Comparison of ENCODE assay signal across 16 cellular contexts in the genomic region with DNA sequence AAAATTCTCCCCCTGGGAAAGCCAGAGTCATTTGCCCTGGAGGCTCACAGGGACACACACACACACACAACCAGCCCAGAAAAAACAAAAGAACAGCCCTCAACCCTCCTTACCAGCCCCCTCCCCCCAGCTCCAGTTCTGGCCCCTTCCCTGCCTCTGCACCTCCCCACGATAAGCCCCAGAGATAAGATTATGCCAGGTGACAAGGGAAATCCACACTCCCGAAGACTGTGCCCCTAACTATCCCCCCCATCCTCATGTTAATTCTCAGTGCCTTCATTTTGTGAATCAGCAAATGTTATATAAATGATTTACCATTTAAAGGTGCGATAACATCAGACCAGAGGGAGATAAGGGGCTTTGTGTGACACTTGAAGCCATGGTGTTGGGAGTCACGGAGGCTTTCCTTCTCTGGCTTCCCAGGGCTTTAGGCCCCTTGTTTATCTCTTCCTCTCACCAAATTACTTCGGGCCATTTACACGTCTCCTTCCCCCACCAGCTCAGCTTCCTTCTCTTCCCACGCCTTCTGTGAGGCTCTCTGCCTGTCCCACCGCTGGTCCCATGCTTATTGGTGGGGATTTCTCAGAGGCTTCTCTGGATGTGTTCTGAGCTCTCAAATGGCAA.
"Had no signal": no experiment of that assay in that cellular context is flagged by ENCODE, and none has a peak within 500 bp of the region (broad histone marks: within the 10 kb centered on the region; RNA-seq: fewer than 3 reads in every experiment).

No MANE protein-coding gene starts in this region.

- H3K36me3 ChIP-seq: gastroesophageal sphincter had no signal

- DNase-seq: activated CD4-positive, alpha-beta T cell treated with anti-CD3 and anti-CD28 coated beads, Interleukin-2, amount 50 U/mL, for 1 hour; activated CD4-positive, CD25-positive, alpha-beta regulatory T cell; activated naive CD4-positive, alpha-beta T cell treated with anti-CD3 and anti-CD28 coated beads, Interleukin-2, amount 10 ng/mL, durations not matched to agents 7 days and 5 days; activated T-cell treated with anti-CD3 and anti-CD28 coated beads for 4 hours; cortex of kidney; effector CD8-positive, alpha-beta T cell; kidney; naive B cell; right cardiac atrium; small intestine; stimulated activated naive B cell treated with anti-CD40 and anti-IgM and Interleukin-4, amounts not matched to agents 10 μg/mL and 1 μg/mL and 100 μg/mL, for 72 hours had no signal

- H3K4me3 ChIP-seq: gastroesophageal sphincter had no signal

- H3K9me3 Mint-ChIP-seq: activated naive CD4-positive, alpha-beta T cell treated with anti-CD3 and anti-CD28 coated beads, Interleukin-2, amount 10 ng/mL, durations not matched to agents 7 days and 5 days; activated T-helper 2 cell treated with anti-CD3 and anti-CD28 coated beads, Interferon-gamma antibody, Interleukin-2, Interleukin-4, amounts not matched to agents 10 μg/mL and 5 μg/mL and 100 μg/mL, durations not matched to agents 14 hours and 24 hours and 36 hours; naive B cell; stimulated activated naive B cell treated with anti-CD40 and anti-IgM and Interleukin-4, amounts not matched to agents 10 μg/mL and 1 μg/mL and 100 μg/mL, for 72 hours; T-helper 1 cell treated with Interleukin-12 subunit alpha and Interleukin-12 subunit beta and Interleukin-4 antibody, amounts not matched to agents 30 μg/mL and 1 μg/mL, for 36 hours had no signal

- H3K9me3 ChIP-seq: gastroesophageal sphincter had no signal

- H3K27ac Mint-ChIP-seq: activated naive CD4-positive, alpha-beta T cell treated with anti-CD3 and anti-CD28 coated beads, Interleukin-2, amount 10 ng/mL, durations not matched to agents 7 days and 5 days; activated T-helper 2 cell treated with anti-CD3 and anti-CD28 coated beads, Interferon-gamma antibody, Interleukin-2, Interleukin-4, amounts not matched to agents 10 μg/mL and 5 μg/mL and 100 μg/mL, durations not matched to agents 14 hours and 24 hours and 36 hours; naive B cell; progenitor cell of endocrine pancreas; stimulated activated naive B cell treated with anti-CD40 and anti-IgM and Interleukin-4, amounts not matched to agents 10 μg/mL and 1 μg/mL and 100 μg/mL, for 72 hours; T-helper 1 cell treated with Interleukin-12 subunit alpha and Interleukin-12 subunit beta and Interleukin-4 antibody, amounts not matched to agents 30 μg/mL and 1 μg/mL, for 36 hours had no signal

- H3K4me3 Mint-ChIP-seq: activated naive CD4-positive, alpha-beta T cell treated with anti-CD3 and anti-CD28 coated beads, Interleukin-2, amount 10 ng/mL, durations not matched to agents 7 days and 5 days; naive B cell; stimulated activated naive B cell treated with anti-CD40 and anti-IgM and Interleukin-4, amounts not matched to agents 10 μg/mL and 1 μg/mL and 100 μg/mL, for 72 hours; T-helper 1 cell treated with Interleukin-12 subunit alpha and Interleukin-12 subunit beta and Interleukin-4 antibody, amounts not matched to agents 30 μg/mL and 1 μg/mL, for 36 hours had no signal

- H3K36me3 Mint-ChIP-seq: activated naive CD4-positive, alpha-beta T cell treated with anti-CD3 and anti-CD28 coated beads, Interleukin-2, amount 10 ng/mL, durations not matched to agents 7 days and 5 days; naive B cell; stimulated activated naive B cell treated with anti-CD40 and anti-IgM and Interleukin-4, amounts not matched to agents 10 μg/mL and 1 μg/mL and 100 μg/mL, for 72 hours had no signal

- H3K27ac ChIP-seq: epithelial cell of prostate, gastroesophageal sphincter had no signal
